8 cellular contexts compared by ENCODE assay signal in the genomic region with DNA sequence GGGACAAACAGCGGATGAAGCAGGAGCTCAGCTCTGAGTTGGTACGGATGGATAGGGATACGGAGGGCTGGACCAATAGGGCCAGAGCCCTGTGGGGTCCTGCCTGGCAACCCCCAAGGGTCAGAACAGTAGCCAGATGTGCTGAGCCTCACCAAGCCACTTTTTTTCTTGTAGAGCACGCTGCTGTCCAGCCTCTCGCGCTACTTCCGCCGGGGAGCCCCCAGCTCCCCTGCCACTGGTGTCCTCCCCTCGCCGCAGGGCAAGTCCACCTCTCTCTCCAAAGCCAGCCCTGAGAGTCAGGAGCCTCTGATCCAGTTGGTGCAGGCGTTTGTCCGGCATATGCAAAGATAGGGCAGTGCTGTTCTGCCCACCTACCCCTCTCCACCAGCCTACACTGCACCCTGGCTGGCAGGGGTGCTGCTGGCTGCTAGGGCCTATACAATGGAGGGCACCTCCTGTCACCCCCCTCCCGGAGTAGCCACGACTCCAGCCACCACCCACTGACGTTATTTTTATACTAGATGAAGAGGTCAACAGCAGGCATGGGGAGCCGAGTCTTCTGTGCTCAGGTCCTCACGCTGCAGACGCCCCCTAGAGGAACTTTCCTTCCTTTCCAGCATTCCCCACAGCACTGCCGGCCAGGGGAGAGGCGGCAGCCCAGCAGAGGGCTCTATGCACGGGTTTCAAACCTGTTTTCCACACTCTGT. TPM values are rescaled to one million over a fixed set of nuclear protein-coding genes. Genes with fewer than 3 reads are reported as not detected.
DNase-seq lines count a peak whose midpoint lies in the region; ATAC-seq and TF ChIP-seq lines count a peak whose summit lies in the region.

No MANE protein-coding gene starts in this region.

- H3K27me3 Mint-ChIP-seq in MCF 10A (ENCODE audit: insufficient read depth, unreplicated experiment): no peaks in the 10 kb centered on the region
- peaks cover 0 to 1% (median 0%) of the 10 kb centered on the region in 3 donors for H3K27me3 Mint-ChIP-seq in immature natural killer cell (ENCODE audit: low read depth in 3 of 3)

- DNase-seq in GM12865 (ENCODE audit: low read depth): peak; percentile 72
- peak; percentile 86 for DNase-seq in NAMALWA (ENCODE audit: low spot score)
- peak; percentile 20 for DNase-seq in T follicular helper cell (ENCODE audit: low read depth)
- peak; percentile 73 for DNase-seq in MCF 10A (ENCODE audit: unreplicated experiment)
- peak; percentile 12 to 31 (median 19) for DNase-seq in immature natural killer cell
- DNase-seq in smooth muscle cell of the brain vasculature (ENCODE audit: low read depth, low spot score): peak; percentile 49

- H3K9me3 Mint-ChIP-seq in MCF 10A (ENCODE audit: unreplicated experiment): no peaks in the 10 kb centered on the region
- no peaks in the 10 kb centered on the region for H3K9me3 Mint-ChIP-seq in immature natural killer cell

- no peaks in the 10 kb centered on the region for H3K4me1 Mint-ChIP-seq in MCF 10A (ENCODE audit: insufficient read depth, unreplicated experiment)
- H3K4me1 Mint-ChIP-seq in immature natural killer cell: no peaks in the 10 kb centered on the region

- H3K36me3 Mint-ChIP-seq in MCF 10A (ENCODE audit: insufficient read depth, unreplicated experiment) (peaks cover 61% of the 10 kb centered on the region), immature natural killer cell (peaks cover 0 to 20% (median 0%) of the 10 kb centered on the region in 3 donors)

- ATAC-seq in GM19023 (IDR thresholded peaks at IDR 0.05; ENCODE audit: unreplicated experiment) (no peak), HG03095 (IDR thresholded peaks at IDR 0.05; ENCODE audit: unreplicated experiment) (no peak)

- TSS peak; percentile 63 for BruUV-seq in MCF 10A (replicated peaks; lab: Mats Ljungman, UMichigan)

- no peak overlapping the region for H3K4me3 ChIP-seq in GM12865 (ENCODE audit: low read depth, low read length)

- intact Hi-C loops in MCF 10A (cut with micrococcal nuclease): loop anchor here (5.0 kb wide), 1 partner anchor 154 kb away; no protein-coding TSS in a partner anchor

- POLR2A ChIA-PET in MCF 10A (lab: Yijun Ruan, JAX): no interaction called here

- CTCF ChIA-PET in MCF 10A (lab: Yijun Ruan, JAX): interaction anchor here (0.5 to 3.8 kb wide), 18 partner anchors 9 to 1707 kb away, joined by 3 to 22 read pairs (median 4); no protein-coding TSS in a partner anchor

- H3K4me3 Mint-ChIP-seq in MCF 10A (ENCODE audit: unreplicated experiment) (no peak overlapping the region), immature natural killer cell (no peak overlapping the region)

- H3K27ac Mint-ChIP-seq in MCF 10A (ENCODE audit: low read depth, unreplicated experiment) (no peak overlapping the region), immature natural killer cell (peak overlapping the region in 4 of 6 donors; percentile 31 to 70 (median 52))

- peak; percentile 80 for TF ChIP-seq CTCF in GM12865 (IDR thresholded peaks at IDR 0.05; ENCODE audit: insufficient read depth, low read depth, low read length, missing control alignments)
- TF ChIP-seq CTCF in MCF 10A (IDR thresholded peaks at IDR 0.05; ENCODE audit: unreplicated experiment): peak; percentile 76

RNA-seq across cellular contexts. Expression of gene SH3GLB2, which starts 21.6 kb away (rescaled TPM):
- total RNA-seq in MCF 10A (2022): 51.7 and 58.3 TPM in 2 replicates
- 10 to 100 TPM; 20.4 to 42.2 (median 24.1) TPM for polyA plus RNA-seq in immature natural killer cell

RNA-seq across cellular contexts. Expression of gene MIGA2, which starts 29.9 kb away (rescaled TPM):
- total RNA-seq in MCF 10A (2022): 28.6 and 28.7 TPM in 2 replicates
- 1 to 10 TPM; 4.8 to 9.1 (median 6.9) TPM for polyA plus RNA-seq in immature natural killer cell

RNA-seq across cellular contexts. Expression of gene NUP188, which starts 59.0 kb away (rescaled TPM):
- 47.3 and 54.9 TPM in 2 replicates for total RNA-seq in MCF 10A (2022)
- polyA plus RNA-seq in immature natural killer cell: 10 to 100 TPM; 12.2 to 31.8 (median 18.6) TPM

RNA-seq across cellular contexts. Expression of gene DOLK, which starts 59.1 kb away (rescaled TPM):
- 12.0 and 16.9 TPM in 2 replicates for total RNA-seq in MCF 10A (2022)
- polyA plus RNA-seq in immature natural killer cell: 10 to 100 TPM in 1 of 3 donors, 1 to 10 TPM in 2; 9.5 to 18.0 (median 10.0) TPM

Comparison
In these comparisons a context has a peak if more than half of its experiments do, and no peak if none do; other contexts are left out.
1. DNase-seq: peak in every context shown above with its lines; median percentile 86 in NAMALWA; 73 in MCF 10A; 72 in GM12865; 49 in smooth muscle cell of the brain vasculature; 20 in T follicular helper cell; 19 in immature natural killer cell.